18 cellular contexts compared by ENCODE assay signal in the genomic region with DNA sequence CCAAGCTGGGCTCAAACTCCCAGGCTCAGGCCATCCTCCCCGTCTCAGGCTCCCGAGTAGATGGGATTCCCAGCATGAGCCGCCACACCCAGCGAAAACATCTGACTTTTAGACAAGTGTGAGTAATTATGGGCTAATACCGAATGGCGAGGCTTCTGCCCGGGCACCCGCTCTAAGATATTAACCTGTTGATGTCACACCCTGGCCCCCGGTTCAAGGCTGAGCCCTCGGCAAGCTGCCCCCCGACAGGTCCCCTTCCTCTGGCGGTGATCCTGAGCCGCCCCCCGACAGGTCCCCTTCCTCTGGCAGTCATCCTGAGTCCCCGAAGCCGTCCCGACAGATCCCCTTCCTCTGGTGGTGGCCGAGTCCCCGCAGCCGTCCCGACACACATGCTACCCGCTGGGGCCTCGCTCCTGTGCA. TPM values are rescaled to one million over a fixed set of nuclear protein-coding genes. Genes with fewer than 3 reads are reported as not detected.
DNase-seq lines count a peak whose midpoint lies in the region; ATAC-seq and TF ChIP-seq lines count a peak whose summit lies in the region.
"Had no signal": no experiment of that assay in that cellular context is flagged by ENCODE, and none has a peak within 500 bp of the region (broad histone marks: within the 10 kb centered on the region; RNA-seq: fewer than 3 reads in every experiment).

No MANE protein-coding gene starts in this region.

- H3K4me1 Mint-ChIP-seq in WTC11 (peaks cover 19% of the 10 kb centered on the region), mesothelial cell of epicardium (peaks cover 31% of the 10 kb centered on the region), neural progenitor cell (peaks cover 31% of the 10 kb centered on the region), natural killer cell (peaks cover 10 to 11% of the 10 kb centered on the region in 2 donors)

- H3K4me3 Mint-ChIP-seq in WTC11 = no peak overlapping the region
- H3K4me3 Mint-ChIP-seq in mesothelial cell of epicardium = no peak overlapping the region
- H3K4me3 Mint-ChIP-seq in neural progenitor cell = no peak overlapping the region
- H3K4me3 Mint-ChIP-seq in natural killer cell = no peak overlapping the region
- H3K4me3 Mint-ChIP-seq: activated CD8-positive, alpha-beta T cell treated with anti-CD3 and anti-CD28 coated beads, Interleukin-2, amount 10 ng/mL, durations not matched to agents 7 days and 5 days; B cell; HFFc6 had no signal

- CTCF ChIA-PET in WTC11 (lab: Charles Lee) = no interaction called here

- no peak overlapping the region for H3K27ac ChIP-seq in neural progenitor cell
- H3K27ac ChIP-seq: epithelial cell of prostate had no signal

- H3K9me3 ChIP-seq in neural progenitor cell (ENCODE audit: low read depth) = no peaks in the 10 kb centered on the region

- intact Hi-C loops in natural killer cell (cut with micrococcal nuclease) = no loop called here

- H3K27me3 Mint-ChIP-seq in WTC11 (ENCODE audit: low read depth) (no peaks in the 10 kb centered on the region), mesothelial cell of epicardium (ENCODE audit: low read depth) (no peaks in the 10 kb centered on the region), neural progenitor cell (ENCODE audit: insufficient read depth, low read depth) (peaks cover 2% of the 10 kb centered on the region), natural killer cell (ENCODE audit: low read depth in 2 of 2) (no peaks in the 10 kb centered on the region)
- H3K27me3 Mint-ChIP-seq: progenitor cell of endocrine pancreas had no signal

- H3K27me3 ChIP-seq in neural progenitor cell = no peaks in the 10 kb centered on the region

- H3K36me3 Mint-ChIP-seq in WTC11 (peaks cover 15% of the 10 kb centered on the region), mesothelial cell of epicardium (peaks cover 11% of the 10 kb centered on the region), neural progenitor cell (no peaks in the 10 kb centered on the region), natural killer cell (no peaks in the 10 kb centered on the region)

- H3K4me3 ChIP-seq in neural progenitor cell = no peak overlapping the region

- no peak overlapping the region for H3K4me2 ChIP-seq in neural progenitor cell

- H3K79me2 ChIP-seq in neural progenitor cell (ENCODE audit: low read depth) = peaks cover 12% of the 10 kb centered on the region

- H3K27ac Mint-ChIP-seq in WTC11 (no peak overlapping the region), mesothelial cell of epicardium (peak overlapping the region; percentile 7), neural progenitor cell (no peak overlapping the region), natural killer cell (no peak overlapping the region)
- H3K27ac Mint-ChIP-seq: activated CD8-positive, alpha-beta T cell treated with anti-CD3 and anti-CD28 coated beads, Interleukin-2, amount 10 ng/mL, durations not matched to agents 7 days and 5 days; B cell; HFFc6; progenitor cell of endocrine pancreas had no signal

- no peaks in the 10 kb centered on the region for H3K36me3 ChIP-seq in neural progenitor cell

- H3F3A ChIP-seq in neural progenitor cell (ENCODE audit: low read depth) = peaks cover 5% of the 10 kb centered on the region

- no peak overlapping the region for H2AFZ ChIP-seq in neural progenitor cell (replicated peaks)

- no peaks in the 10 kb centered on the region for H4K20me1 ChIP-seq in neural progenitor cell (ENCODE audit: low read depth)

- H3K9ac ChIP-seq in neural progenitor cell = no peak overlapping the region

- TF ChIP-seq CTCF in WTC11 (IDR thresholded peaks at IDR 0.05) (no peak), mesothelial cell of epicardium (IDR thresholded peaks at IDR 0.05; ENCODE audit: unreplicated experiment) (no peak), neural progenitor cell (IDR thresholded peaks at IDR 0.05) (no peak), natural killer cell (IDR thresholded peaks at IDR 0.05) (no peak)

- H3K9me3 Mint-ChIP-seq in WTC11 = no peaks in the 10 kb centered on the region
- no peaks in the 10 kb centered on the region for H3K9me3 Mint-ChIP-seq in mesothelial cell of epicardium
- H3K9me3 Mint-ChIP-seq in neural progenitor cell = no peaks in the 10 kb centered on the region
- no peaks in the 10 kb centered on the region for H3K9me3 Mint-ChIP-seq in natural killer cell
- H3K9me3 Mint-ChIP-seq: HFFc6 had no signal

- DNase-seq in Daoy (ENCODE audit: low read depth) = peak; percentile 43
- DNase-seq in WTC11 (ENCODE audit: low spot score) = no peak
- DNase-seq in mesothelial cell of epicardium (ENCODE audit: low spot score in 2 of 2, unreplicated experiment in 2 of 2) = no peak
- no peak for DNase-seq in neural progenitor cell (ENCODE audit: low spot score)
- DNase-seq in natural killer cell = no peak
- DNase-seq in NCI-H1694 treated with DMSO at 0.1 percent for 48 hours (lab: John Stamatoyannopoulos, UW) = no peak
- DNase-seq: activated CD8-positive, alpha-beta T cell treated with anti-CD3 and anti-CD28 coated beads, Interleukin-2, amount 10 ng/mL, durations not matched to agents 7 days and 5 days; DND-41; HFFc6; midbrain; NCI-H1092 treated with DMSO at 0.1 percent for 48 hours; NCI-H526 treated with DMSO at 0.1 percent for 48 hours; RPMI8226; stimulated activated CD4-positive, alpha-beta T cell treated with anti-CD3 and anti-CD28 coated beads, Interleukin-2, amount 100 ng/mL, for 24 hours; stimulated activated naive CD4-positive, alpha-beta T cell treated with Interleukin-2 at 50 U/mL for 16 hours had no signal

- peaks cover 3% of the 10 kb centered on the region for H3K4me1 ChIP-seq in neural progenitor cell

- POLR2A ChIA-PET in WTC11 (lab: Charles Lee) = no interaction called here

- ATAC-seq in WTC11 (no peak), natural killer cell (no peak)
- ATAC-seq: activated CD8-positive, alpha-beta T cell treated with anti-CD3 and anti-CD28 coated beads, Interleukin-2, amount 10 ng/mL, durations not matched to agents 7 days and 5 days had no signal

TF ChIP-seq in WTC11, 78 proteins besides CTCF, POLR2A, EP300 and RAD21:
- TF ChIP-seq ZNF121 (CRISPR knock-in tag; IDR thresholded peaks at IDR 0.05) (0 out of 2 replicates have a peak, but pooled peaks have one; percentile 60), JAZF1 (CRISPR knock-in tag; IDR thresholded peaks at IDR 0.05) (no peak), ETV6 (CRISPR knock-in tag; IDR thresholded peaks at IDR 0.05) (no peak), ZNF317 (CRISPR knock-in tag; IDR thresholded peaks at IDR 0.05; ENCODE audit: borderline replicate concordance, low read depth) (no peak)
TF ChIP-seq in WTC11: peak in this region for 1.

RNA-seq across cellular contexts. Expression of a gene that starts 5.2 kb away (rescaled TPM):
- total RNA-seq in Daoy (2014; rRNA removed; shearing (Covaris generic)) = 107 and 130 TPM in 2 replicates
- 33.3 to 50.7 TPM (median 45.9 TPM) in 3 replicates for total RNA-seq in WTC11 (2021)
- total RNA-seq in mesothelial cell of epicardium = 27.0 to 32.5 TPM (median 31.0 TPM) in 3 replicates
- 31.1 and 50.3 TPM in 2 replicates for total RNA-seq in neural progenitor cell (ENCODE audit: low replicate concordance)
- 10 to 100 TPM; 19.0 to 21.4 (median 20.5) TPM for total RNA-seq in natural killer cell

RNA-seq across cellular contexts. Expression of a gene that starts 8.6 kb away (rescaled TPM):
- total RNA-seq in Daoy (2014; rRNA removed; shearing (Covaris generic)) = 1.7 and 5.9 TPM in 2 replicates
- total RNA-seq in WTC11 (2021) (1.3 to 1.4 TPM (median 1.3 TPM) in 3 replicates), mesothelial cell of epicardium (4.3 to 5.0 TPM (median 5.0 TPM) in 3 replicates), neural progenitor cell (ENCODE audit: low replicate concordance) (0.17 and 0.22 TPM in 2 replicates), natural killer cell (under 1 TPM in 1 of 3 donors, not detected in 2; 0.14 TPM)
- total RNA-seq: activated CD8-positive, alpha-beta T cell treated with anti-CD3 and anti-CD28 coated beads, Interleukin-2, amount 10 ng/mL, durations not matched to agents 7 days and 5 days; B cell had no signal

RNA-seq across cellular contexts. Expression of a gene that starts 34.1 kb away (rescaled TPM):
- total RNA-seq in Daoy (2014; rRNA removed; shearing (Covaris generic)) = 19.8 and 25.8 TPM in 2 replicates
- 15.7 to 21.7 TPM (median 18.7 TPM) in 3 replicates for total RNA-seq in WTC11 (2021)
- total RNA-seq in mesothelial cell of epicardium = 46.0 to 47.7 TPM (median 46.5 TPM) in 3 replicates
- total RNA-seq in neural progenitor cell (ENCODE audit: low replicate concordance) = 4.3 and 4.7 TPM in 2 replicates
- total RNA-seq in natural killer cell = 10 to 100 TPM; 57.9 to 71.3 (median 62.8) TPM
